Comparison of ENCODE assay signal across 14 cellular contexts in the genomic region with DNA sequence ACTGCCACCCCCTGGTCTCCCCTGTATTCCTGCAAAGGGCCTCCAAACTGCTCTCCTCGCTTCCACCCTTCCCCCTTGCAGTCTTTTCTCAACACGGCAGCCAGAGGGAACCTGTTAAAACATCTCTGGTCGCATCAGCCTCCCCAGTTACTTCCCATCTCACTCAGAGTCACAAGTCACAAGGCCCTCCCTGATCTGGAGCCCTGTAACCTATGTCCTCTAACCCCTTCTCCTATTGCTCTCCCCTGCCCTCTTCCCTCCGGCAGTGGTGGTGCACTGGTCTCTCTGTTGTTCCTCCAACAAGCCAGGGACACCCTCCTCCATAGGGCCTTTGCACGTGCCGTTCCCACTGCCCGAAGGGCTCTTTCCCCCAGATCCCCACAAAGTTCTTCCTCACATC.
DNase-seq lines count a peak whose midpoint lies in the region; ATAC-seq, FAIRE-seq and TF ChIP-seq lines count a peak whose summit lies in the region.
"Had no signal": no experiment of that assay in that cellular context is flagged by ENCODE, and none has a peak within 500 bp of the region (broad histone marks: within the 10 kb centered on the region; RNA-seq: fewer than 3 reads in every experiment).

No MANE protein-coding gene starts in this region.

- H3K36me3 ChIP-seq in KOPT-K1 (ENCODE audit: insufficient read depth, low read length), result peaks cover 9% of the 10 kb centered on the region; the same call in 1 of the 2 replicates
- H3K36me3 ChIP-seq: HAP-1 had no signal

- no peak for TF ChIP-seq CTCF in activated CD8-positive, alpha-beta T cell treated with anti-CD3 and anti-CD28 coated beads for 36 hours (IDR thresholded peaks at IDR 0.05)

- no peaks in the 10 kb centered on the region for H3K9me3 Mint-ChIP-seq in activated CD8-positive, alpha-beta T cell treated with anti-CD3 and anti-CD28 coated beads for 36 hours
- no peaks in the 10 kb centered on the region for H3K9me3 Mint-ChIP-seq in naive thymus-derived CD8-positive, alpha-beta T cell

- CTCF ChIA-PET in activated CD8-positive, alpha-beta T cell treated with anti-CD3 and anti-CD28 coated beads for 36 hours (lab: Charles Lee), result interaction anchor here (1.1 kb wide), 1 partner anchor 74 kb away, joined by 3 read pairs; no protein-coding TSS in a partner anchor

- H3K27ac ChIP-seq in KOPT-K1 (ENCODE audit: low read depth, low read length, poor library complexity, severe bottlenecking), result peak overlapping the region; percentile 41
- H3K27ac ChIP-seq: 22Rv1 had no signal

- peak overlapping the region; percentile 34 for H3K27ac Mint-ChIP-seq in activated CD8-positive, alpha-beta T cell treated with anti-CD3 and anti-CD28 coated beads for 36 hours
- H3K27ac Mint-ChIP-seq in naive thymus-derived CD8-positive, alpha-beta T cell, result peak overlapping the region in 7 of 10 donors; percentile 24 to 94 (median 69)

- DNase-seq in DMS 273 (lab: John Stamatoyannopoulos, UW; ENCODE audit: unreplicated experiment), result peak; percentile 26
- no peak for DNase-seq in DMS 273 treated with DMSO at 0.1 percent for 48 hours (lab: John Stamatoyannopoulos, UW)
- DNase-seq in activated CD8-positive, alpha-beta T cell treated with anti-CD3 and anti-CD28 coated beads for 36 hours, result no peak
- no peak for DNase-seq in naive thymus-derived CD8-positive, alpha-beta T cell
- DNase-seq in effector CD4-positive, alpha-beta T cell, result no peak
- DNase-seq in HTR-8/SVneo (ENCODE audit: insufficient read length, low spot score), result no peak
- no peak for DNase-seq in NCI-H1105 (lab: John Stamatoyannopoulos, UW)
- DNase-seq: activated CD4-positive, CD25-positive, alpha-beta regulatory T cell treated with anti-CD3 and anti-CD28 coated beads, Interleukin-2, amount 50 U/mL, for 72 hours; activated naive CD4-positive, alpha-beta T cell treated with anti-CD3 and anti-CD28 coated beads, Interleukin-2, amount 50 U/mL, for 16 hours; glutamatergic neuron; retina had no signal

- intact Hi-C loops in activated CD8-positive, alpha-beta T cell treated with anti-CD3 and anti-CD28 coated beads for 36 hours (cut with micrococcal nuclease), result no loop called here

- H3K4me1 Mint-ChIP-seq in activated CD8-positive, alpha-beta T cell treated with anti-CD3 and anti-CD28 coated beads for 36 hours (ENCODE audit: low read depth), result peaks cover 58% of the 10 kb centered on the region
- peaks cover 18 to 63% (median 51%) of the 10 kb centered on the region in 4 donors for H3K4me1 Mint-ChIP-seq in naive thymus-derived CD8-positive, alpha-beta T cell

- no peaks in the 10 kb centered on the region for H3K27me3 Mint-ChIP-seq in activated CD8-positive, alpha-beta T cell treated with anti-CD3 and anti-CD28 coated beads for 36 hours
- no peaks in the 10 kb centered on the region for H3K27me3 Mint-ChIP-seq in naive thymus-derived CD8-positive, alpha-beta T cell

- H3K9me3 ChIP-seq in KOPT-K1 (ENCODE audit: insufficient read depth, low read length, poor library complexity, severe bottlenecking), result peaks cover 10% of the 10 kb centered on the region

- POLR2A ChIA-PET in activated CD8-positive, alpha-beta T cell treated with anti-CD3 and anti-CD28 coated beads for 36 hours (lab: Charles Lee), result no interaction called here
- POLR2A ChIA-PET in naive thymus-derived CD8-positive, alpha-beta T cell (lab: Charles Lee), result interaction anchor here (0.9 kb wide), 1 partner anchor 10 kb away, joined by 3 read pairs; no protein-coding TSS in a partner anchor

- H3K36me3 Mint-ChIP-seq in activated CD8-positive, alpha-beta T cell treated with anti-CD3 and anti-CD28 coated beads for 36 hours (ENCODE audit: low read depth), result peaks cover 6% of the 10 kb centered on the region
- peaks cover 0 to 2% (median 0%) of the 10 kb centered on the region in 3 donors for H3K36me3 Mint-ChIP-seq in naive thymus-derived CD8-positive, alpha-beta T cell

- H3K4me3 Mint-ChIP-seq in activated CD8-positive, alpha-beta T cell treated with anti-CD3 and anti-CD28 coated beads for 36 hours, result no peak overlapping the region
- H3K4me3 Mint-ChIP-seq in naive thymus-derived CD8-positive, alpha-beta T cell, result peak overlapping the region in 2 of 10 donors; percentile 21 to 54

- ATAC-seq in activated CD8-positive, alpha-beta T cell treated with anti-CD3 and anti-CD28 coated beads for 36 hours, result peak; percentile 38
- ATAC-seq in naive thymus-derived CD8-positive, alpha-beta T cell, result no peak

- no peak for FAIRE-seq in HTR-8/SVneo (lab: Jason Lieb, UNC)
